ENCODE assay signal across 18 cellular contexts in genomic region chr3:25555695-25556094, GRCh38.
DNase-seq lines count a peak whose midpoint lies in the region; ATAC-seq and TF ChIP-seq lines count a peak whose summit lies in the region.
"Had no signal": no experiment of that assay in that cellular context is flagged by ENCODE, and none has a peak within 500 bp of the region (broad histone marks: within the 10 kb centered on the region; RNA-seq: fewer than 3 reads in every experiment).

No MANE protein-coding gene starts in this region.

- H3K4me3 ChIP-seq in left ventricle myocardium inferior: no peak overlapping the region
- no peak overlapping the region for H3K4me3 ChIP-seq in suprapubic skin
- H3K4me3 ChIP-seq in endodermal cell (ENCODE audit: low read length): no peak overlapping the region

- H3K4me1 Mint-ChIP-seq in endodermal cell: peaks cover 6% of the 10 kb centered on the region
- H3K4me1 Mint-ChIP-seq: B cell; CD4-positive, CD25-positive, alpha-beta regulatory T cell had no signal

- peaks cover 3% of the 10 kb centered on the region for H3K9me3 Mint-ChIP-seq in endodermal cell

- DNase-seq in Right ventricle myocardium inferior (ENCODE audit: missing footprints) (no peak), left ventricle myocardium inferior (no peak), sciatic nerve (ENCODE audit: low spot score) (no peak), suprapubic skin (ENCODE audit: low spot score in 2 of 2) (no peak), endodermal cell (no peak), GM20000 (ENCODE audit: low spot score) (no peak)
- DNase-seq: Caco-2; CD4-positive, CD25-positive, alpha-beta regulatory T cell; EL; KBM-7; NCI-H1092; NCI-H2081 treated with DMSO at 0.1 percent for 48 hours; NCI-H2227 treated with DMSO at 0.1 percent for 48 hours; NCI-H524; SHP77 had no signal

- H3K4me1 ChIP-seq in left ventricle myocardium inferior (peaks cover 59% of the 10 kb centered on the region), suprapubic skin (peaks cover 5% of the 10 kb centered on the region), endodermal cell (ENCODE audit: control insufficient read depth, insufficient read depth, low read length) (no peaks in the 10 kb centered on the region)
- H3K4me1 ChIP-seq: Caco-2 had no signal

- H3K36me3 ChIP-seq in left ventricle myocardium inferior (no peaks in the 10 kb centered on the region), suprapubic skin (no peaks in the 10 kb centered on the region), endodermal cell (ENCODE audit: control insufficient read depth, insufficient read depth, low read length) (no peaks in the 10 kb centered on the region)

- no peak for TF ChIP-seq EP300 in suprapubic skin (IDR thresholded peaks at IDR 0.05)

- H3K36me3 Mint-ChIP-seq in endodermal cell (ENCODE audit: low read depth): peaks cover 14% of the 10 kb centered on the region
- H3K36me3 Mint-ChIP-seq: CD4-positive, CD25-positive, alpha-beta regulatory T cell had no signal

- no peak overlapping the region for H3K27ac Mint-ChIP-seq in endodermal cell
- H3K27ac Mint-ChIP-seq: B cell; CD4-positive, CD25-positive, alpha-beta regulatory T cell had no signal

- peak overlapping the region; percentile 81 for H3K27ac ChIP-seq in left ventricle myocardium inferior (replicated peaks)
- H3K27ac ChIP-seq in suprapubic skin: no peak overlapping the region
- H3K27ac ChIP-seq in endodermal cell (ENCODE audit: low read depth, low read length): no peak overlapping the region

- TF ChIP-seq POLR2A in suprapubic skin (IDR thresholded peaks at IDR 0.05): no peak

- no peaks in the 10 kb centered on the region for H3K27me3 ChIP-seq in left ventricle myocardium inferior (ENCODE audit: low read depth)
- H3K27me3 ChIP-seq in suprapubic skin: no peaks in the 10 kb centered on the region
- H3K27me3 ChIP-seq in endodermal cell (ENCODE audit: control insufficient read depth, insufficient read depth, low read length, poor library complexity, severe bottlenecking): no peaks in the 10 kb centered on the region

- H3K9ac ChIP-seq in endodermal cell (ENCODE audit: extremely low read depth, low read length, poor library complexity, severe bottlenecking): no peak overlapping the region

- H3K4me3 Mint-ChIP-seq in endodermal cell: no peak overlapping the region
- H3K4me3 Mint-ChIP-seq: B cell; CD4-positive, CD25-positive, alpha-beta regulatory T cell had no signal

- TF ChIP-seq CTCF in left ventricle myocardium inferior (IDR thresholded peaks at IDR 0.05; ENCODE audit: borderline replicate concordance): no peak
- TF ChIP-seq CTCF in suprapubic skin (IDR thresholded peaks at IDR 0.05): no peak
- no peak for TF ChIP-seq CTCF in endodermal cell (conservative IDR thresholded peaks at IDR 0.05)
- TF ChIP-seq CTCF in GM20000 (IDR thresholded peaks at IDR 0.05; ENCODE audit: extremely low read depth, missing control alignments): no peak

- 60% methylated on average over 2 of the region's 2 CpGs for WGBS in suprapubic skin
- 60 to 96% methylated on average over 1 to 2 of the region's 2 CpGs for WGBS in endodermal cell (ENCODE audit: insufficient coverage in 1 of 2, insufficient read length in 1 of 2), 2 experiments

- H3K27me3 Mint-ChIP-seq in endodermal cell (ENCODE audit: insufficient read depth): no peaks in the 10 kb centered on the region
- H3K27me3 Mint-ChIP-seq: CD4-positive, CD25-positive, alpha-beta regulatory T cell had no signal

- H3K9me3 ChIP-seq in left ventricle myocardium inferior (replicated peaks) (peaks cover 1% of the 10 kb centered on the region), suprapubic skin (no peaks in the 10 kb centered on the region), endodermal cell (ENCODE audit: control insufficient read depth, low read length) (no peaks in the 10 kb centered on the region)
- H3K9me3 ChIP-seq: Caco-2 had no signal

- ATAC-seq in Right ventricle myocardium inferior (peak; percentile 10), sciatic nerve (peak; percentile 34), HG02623 (IDR thresholded peaks at IDR 0.05; ENCODE audit: unreplicated experiment) (no peak)
- ATAC-seq: Panc1 had no signal

- intact Hi-C loops in Right ventricle myocardium inferior (cut with DNase I): loop anchor here (5.0 kb wide), 2 partner anchors 38 to 83 kb away; no protein-coding TSS in a partner anchor
- intact Hi-C loops in left ventricle myocardium inferior (cut with micrococcal nuclease): no loop called here
- intact Hi-C loops in sciatic nerve (cut with DNase I): no loop called here
